Comparison of ENCODE assay signal across 8 cellular contexts in the genomic region with DNA sequence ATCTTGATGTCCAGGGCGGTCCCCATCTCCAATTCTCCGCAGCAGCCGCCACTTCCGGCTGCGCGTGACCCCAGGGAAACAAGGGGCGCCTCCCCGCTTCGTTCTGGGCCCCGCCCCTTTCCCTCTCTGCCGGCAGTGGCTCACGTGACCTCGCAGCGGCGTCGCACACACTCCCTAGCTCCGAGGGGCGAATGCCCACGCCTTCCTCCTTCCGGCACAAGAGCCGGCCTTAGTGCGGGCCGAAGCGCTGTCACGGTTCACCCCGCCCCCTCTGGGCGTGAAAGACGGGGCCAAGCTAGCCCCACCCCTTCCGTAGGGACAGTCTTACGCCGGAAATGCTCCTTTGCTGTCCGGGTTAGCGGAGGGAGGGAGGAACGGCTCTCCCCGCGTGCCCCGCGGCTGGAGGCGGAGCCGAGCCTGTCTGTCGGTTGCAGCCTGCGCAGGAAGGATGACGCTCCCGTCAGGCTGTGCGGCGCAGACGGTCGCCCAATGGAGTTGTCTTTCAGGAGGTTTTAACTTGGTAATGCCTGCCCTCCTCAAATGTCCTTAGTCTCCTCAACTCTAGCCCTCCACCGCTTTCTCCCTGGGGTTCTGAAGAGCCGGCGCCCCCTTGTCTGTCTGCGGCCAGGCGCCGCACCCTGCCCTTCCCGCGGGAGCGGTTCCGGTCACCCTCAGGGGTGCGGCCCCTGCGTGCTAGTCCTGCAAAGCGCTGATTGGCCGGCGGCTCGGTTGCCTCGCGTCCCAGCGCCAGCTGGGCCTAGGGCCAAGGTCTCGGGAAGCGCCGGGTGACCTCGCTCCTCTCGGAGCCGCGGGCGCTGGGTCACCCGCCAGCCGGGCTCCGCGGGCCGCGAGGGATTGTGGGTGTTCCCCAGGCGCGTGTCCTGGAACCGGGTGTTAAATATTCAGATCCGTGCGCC. TPM values are rescaled to one million over a fixed set of nuclear protein-coding genes. Genes with fewer than 3 reads are reported as not detected.
DNase-seq lines count a peak whose midpoint lies in the region; ATAC-seq, FAIRE-seq and TF ChIP-seq lines count a peak whose summit lies in the region.

TSS of gene VPS26C (minus strand) at position 66 of the 917 bp plus-strand sequence. CDS start at position 26, 40 bp downstream.

- no peaks in the 10 kb centered on the region for H3K36me3 ChIP-seq in hepatocyte (replicated peaks; ENCODE audit: insufficient read depth, low read depth)

- peak; percentile 98 for DNase-seq in NCI-H2081 (lab: John Stamatoyannopoulos, UW)
- DNase-seq in T1000 (lab: John Stamatoyannopoulos, UW) = peak; percentile 97
- DNase-seq in astrocyte of the hippocampus (ENCODE audit: low read depth, low spot score) = peak; percentile 100
- peak; percentile 99 for DNase-seq in hepatocyte (ENCODE audit: low spot score)
- peak; percentile 97 for DNase-seq in renal cortical epithelial cell (ENCODE audit: low read depth)
- DNase-seq in D721Med (ENCODE audit: insufficient read length, low spot score) = no peak

- peaks cover 11% of the 10 kb centered on the region for H3K4me1 ChIP-seq in hepatocyte (ENCODE audit: insufficient read depth)

- peak; percentile 87 for ATAC-seq in GM18508 (IDR thresholded peaks at IDR 0.05; ENCODE audit: insufficient read depth, unreplicated experiment)
- peak; percentile 93 for ATAC-seq in HG03025 (IDR thresholded peaks at IDR 0.05; ENCODE audit: low FRiP score, unreplicated experiment)

- H3K79me2 ChIP-seq in hepatocyte = peaks cover 45% of the 10 kb centered on the region

- H3K4me3 ChIP-seq in hepatocyte = peak within 1 kb of the TSS; percentile 58

- TF ChIP-seq CTCF in hepatocyte (IDR thresholded peaks at IDR 0.05; ENCODE audit: poor library complexity) = no peak
- no peak for TF ChIP-seq CTCF in D721Med (IDR thresholded peaks at IDR 0.05; ENCODE audit: insufficient read depth, missing control alignments)

- peak within 1 kb of the TSS; percentile 42 for H2AFZ ChIP-seq in hepatocyte

- no peaks in the 10 kb centered on the region for H3K9me2 ChIP-seq in hepatocyte (replicated peaks; ENCODE audit: insufficient read depth)

- no peaks in the 10 kb centered on the region for H3K9me3 ChIP-seq in hepatocyte (ENCODE audit: low read depth)

- no peaks in the 10 kb centered on the region for H3K27me3 ChIP-seq in hepatocyte

- H3K4me2 ChIP-seq in hepatocyte = peak within 1 kb of the TSS; percentile 92

- H3K27ac ChIP-seq in hepatocyte = peak within 1 kb of the TSS; percentile 98

- WGBS in hepatocyte (ENCODE audit: low lambda C conversion rate, missing lambda C conversion rate) = 1% methylated on average over 75 of the region's 86 CpGs

- peaks cover 5% of the 10 kb centered on the region for H4K20me1 ChIP-seq in hepatocyte (ENCODE audit: insufficient read depth, poor library complexity, severe bottlenecking)

- FAIRE-seq in D721Med (lab: Jason Lieb, UNC) = no peak

RNA-seq across cellular contexts. Expression of gene VPS26C, which starts in this region (rescaled TPM):
- total RNA-seq in hepatocyte = 74.5 and 75.8 TPM in 2 replicates
- 43.7 and 49.5 TPM in 2 replicates for polyA plus RNA-seq in hepatocyte
- 53.7 and 108 TPM in 2 replicates for total RNA-seq in renal cortical epithelial cell
